7 cellular contexts compared by ENCODE assay signal in the genomic region with DNA sequence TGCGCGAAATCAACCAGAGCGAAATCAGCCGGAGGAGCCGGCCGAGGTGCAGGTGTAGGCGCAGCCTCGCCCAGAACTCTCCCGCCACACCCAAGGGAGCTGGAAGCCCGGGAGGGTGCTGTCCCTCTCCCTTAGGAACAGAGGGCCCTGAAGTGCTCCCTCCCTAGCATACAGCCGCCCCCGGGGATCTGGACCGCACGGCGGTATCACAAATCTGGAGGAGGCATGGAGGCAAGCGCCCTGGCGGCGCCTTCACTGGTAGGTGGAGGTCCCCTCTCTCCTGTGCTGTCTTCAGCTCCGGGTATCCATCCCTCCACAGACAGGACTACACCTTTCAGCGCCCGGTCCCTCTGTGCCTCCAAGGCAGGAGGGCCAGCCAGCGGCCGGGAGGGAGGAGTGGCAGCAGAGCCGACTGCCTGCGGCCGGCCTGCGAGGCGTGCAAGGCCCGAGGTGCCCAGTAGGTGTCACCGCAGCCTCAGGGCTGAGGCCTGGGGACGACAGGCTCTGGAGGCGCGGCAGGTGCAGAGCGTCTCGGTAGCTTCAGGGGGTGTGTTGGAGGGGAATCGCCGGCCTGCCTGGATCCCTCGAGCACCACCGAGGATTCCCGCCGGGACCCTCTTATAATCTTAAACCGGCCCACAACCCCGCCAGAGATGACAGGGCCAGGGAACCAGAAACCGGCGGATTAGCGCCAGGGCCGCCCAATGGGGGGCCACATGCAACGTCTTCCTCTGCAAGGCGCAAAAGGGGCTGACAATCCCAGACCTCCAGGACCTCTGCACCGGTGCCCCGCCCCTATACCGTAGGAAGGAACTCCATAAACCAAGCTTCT. TPM values are rescaled to one million over a fixed set of nuclear protein-coding genes. Genes with fewer than 3 reads are reported as not detected.
DNase-seq lines count a peak whose midpoint lies in the region; ATAC-seq lines count a peak whose summit lies in the region.

No MANE protein-coding gene starts in this region.

- ATAC-seq in GM18502 (IDR thresholded peaks at IDR 0.05; ENCODE audit: poor library complexity, unreplicated experiment) (peak; percentile 91), HG02938 (IDR thresholded peaks at IDR 0.05; ENCODE audit: unreplicated experiment) (peak; percentile 69), left colon (peak; percentile 65)

- DNase-seq in NCI-H2107 treated with DMSO at 0.1 percent for 48 hours (lab: John Stamatoyannopoulos, UW; ENCODE audit: unreplicated experiment), result peak; percentile 47
- DNase-seq in activated CD4-positive, CD25-positive, alpha-beta regulatory T cell treated with anti-CD3 and anti-CD28 coated beads, Interleukin-2, amount 50 U/mL, for 16 hours (ENCODE audit: low read depth, low spot score), result peak; percentile 30
- peak; percentile 66 for DNase-seq in central memory CD4-positive, alpha-beta T cell
- peak; percentile 75 to 84 for DNase-seq in left colon
- peak; percentile 80 to 86 for DNase-seq in stimulated activated CD4-positive, alpha-beta T cell treated with anti-CD3 and anti-CD28 coated beads, Interleukin-2, amount 100 ng/mL, for 24 hours

- intact Hi-C loops in left colon (cut with DNase I, micrococcal nuclease), result loop anchor here (10.0 kb wide), 2 partner anchors 87 to 97 kb away; no protein-coding TSS in a partner anchor

RNA-seq across cellular contexts. Expression of a gene that starts 2.8 kb away (rescaled TPM):
- total RNA-seq in left colon, result 10 to 100 TPM; 72.7 to 85.5 TPM

RNA-seq across cellular contexts. Expression of a gene that starts 16.6 kb away (rescaled TPM):
- under 1 TPM; 0.39 to 0.76 TPM for total RNA-seq in left colon

Comparison
In these comparisons a context has a peak if more than half of its experiments do, and no peak if none do; other contexts are left out.
1. Peak in every context shown above with its lines: DNase-seq and ATAC-seq.
2. DNase-seq: peak in every context shown above with its lines; median percentile 83 in stimulated activated CD4-positive, alpha-beta T cell treated with anti-CD3 and anti-CD28 coated beads, Interleukin-2, amount 100 ng/mL, for 24 hours; 80 in left colon; 66 in central memory CD4-positive, alpha-beta T cell; 47 in NCI-H2107 treated with DMSO at 0.1 percent for 48 hours; 30 in activated CD4-positive, CD25-positive, alpha-beta regulatory T cell treated with anti-CD3 and anti-CD28 coated beads, Interleukin-2, amount 50 U/mL, for 16 hours.